Comparison of ENCODE assay signal across 18 cellular contexts in the genomic region with DNA sequence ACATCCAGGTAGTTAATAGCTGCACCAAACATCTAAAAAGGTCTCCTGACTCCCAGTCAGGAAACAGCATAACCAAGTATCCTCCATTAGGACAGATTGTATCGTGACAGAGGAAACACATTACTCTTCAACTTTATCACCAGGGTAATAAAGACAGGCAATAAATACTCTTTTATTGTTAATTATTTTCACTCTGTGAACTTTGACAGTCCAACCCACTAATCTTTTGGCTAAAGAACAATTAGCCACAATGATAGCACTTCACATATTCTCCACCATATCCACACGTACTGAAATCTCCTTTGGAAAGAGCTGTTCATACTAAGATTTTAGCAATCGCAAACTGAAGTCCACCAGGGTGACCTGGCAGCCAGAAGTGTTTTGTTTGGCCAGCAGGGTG. TPM values are rescaled to one million over a fixed set of nuclear protein-coding genes. Genes with fewer than 3 reads are reported as not detected.
DNase-seq lines count a peak whose midpoint lies in the region; ATAC-seq and TF ChIP-seq lines count a peak whose summit lies in the region.
"Had no signal": no experiment of that assay in that cellular context is flagged by ENCODE, and none has a peak within 500 bp of the region (broad histone marks: within the 10 kb centered on the region; RNA-seq: fewer than 3 reads in every experiment).

No MANE protein-coding gene starts in this region.

- peak; percentile 57 for DNase-seq in LoVo (ENCODE audit: low spot score)
- no peak for DNase-seq in choroid plexus epithelial cell (ENCODE audit: low read depth)
- DNase-seq in mesothelial cell of epicardium (ENCODE audit: low spot score in 2 of 2, unreplicated experiment in 2 of 2) = no peak
- no peak for DNase-seq in NCI-H1694 (lab: John Stamatoyannopoulos, UW)
- DNase-seq in activated naive CD4-positive, alpha-beta T cell treated with anti-CD3 and anti-CD28 coated beads, Interleukin-2, amount 10 ng/mL, durations not matched to agents 7 days and 5 days = no peak
- DNase-seq in activated CD8-positive, alpha-beta memory T cell treated with anti-CD3 and anti-CD28 coated beads, Interleukin-2, amount 10 ng/mL, durations not matched to agents 7 days and 5 days = no peak
- DNase-seq: AML-193; CD4-positive, alpha-beta T cell; GF-D8; IMR-90; NCI-H1436 treated with DMSO at 0.1 percent for 48 hours; NCI-H2107; NCI-H226; NCI-H526 treated with DMSO at 0.1 percent for 48 hours; NK-92 treated with Interleukin-12 subunit alpha and Interleukin-12 subunit beta, amount 100 ng/mL, for 24 hours; PC-3 had no signal

- TF ChIP-seq CTCF in choroid plexus epithelial cell (conservative IDR thresholded peaks at IDR 0.05; ENCODE audit: low read depth, low read length) = peak; percentile 19
- TF ChIP-seq CTCF in mesothelial cell of epicardium (IDR thresholded peaks at IDR 0.05; ENCODE audit: unreplicated experiment) = no peak

- H3K36me3 Mint-ChIP-seq in mesothelial cell of epicardium = no peaks in the 10 kb centered on the region
- H3K36me3 Mint-ChIP-seq in activated naive CD4-positive, alpha-beta T cell treated with anti-CD3 and anti-CD28 coated beads, Interleukin-2, amount 10 ng/mL, durations not matched to agents 7 days and 5 days = peaks cover 12% of the 10 kb centered on the region
- peaks cover 7% of the 10 kb centered on the region for H3K36me3 Mint-ChIP-seq in activated CD8-positive, alpha-beta memory T cell treated with anti-CD3 and anti-CD28 coated beads, Interleukin-2, amount 10 ng/mL, durations not matched to agents 7 days and 5 days

- H3K4me3 Mint-ChIP-seq in mesothelial cell of epicardium = no peak overlapping the region
- H3K4me3 Mint-ChIP-seq in activated naive CD4-positive, alpha-beta T cell treated with anti-CD3 and anti-CD28 coated beads, Interleukin-2, amount 10 ng/mL, durations not matched to agents 7 days and 5 days = no peak overlapping the region
- H3K4me3 Mint-ChIP-seq in activated CD8-positive, alpha-beta memory T cell treated with anti-CD3 and anti-CD28 coated beads, Interleukin-2, amount 10 ng/mL, durations not matched to agents 7 days and 5 days = no peak overlapping the region
- H3K4me3 Mint-ChIP-seq: CD4-positive, alpha-beta T cell had no signal

- H3K9me3 Mint-ChIP-seq in mesothelial cell of epicardium = no peaks in the 10 kb centered on the region
- H3K9me3 Mint-ChIP-seq in activated naive CD4-positive, alpha-beta T cell treated with anti-CD3 and anti-CD28 coated beads, Interleukin-2, amount 10 ng/mL, durations not matched to agents 7 days and 5 days = no peaks in the 10 kb centered on the region
- no peaks in the 10 kb centered on the region for H3K9me3 Mint-ChIP-seq in activated CD8-positive, alpha-beta memory T cell treated with anti-CD3 and anti-CD28 coated beads, Interleukin-2, amount 10 ng/mL, durations not matched to agents 7 days and 5 days (ENCODE audit: low read depth)
- H3K9me3 Mint-ChIP-seq: CD4-positive, alpha-beta T cell had no signal

- no peak overlapping the region for H3K4me3 ChIP-seq in choroid plexus epithelial cell (ENCODE audit: low read depth, low read length)

- CTCF ChIA-PET in activated naive CD4-positive, alpha-beta T cell treated with anti-CD3 and anti-CD28 coated beads, Interleukin-2, amount 10 ng/mL, durations not matched to agents 7 days and 5 days (lab: Charles Lee) = interaction anchor here (1.0 kb wide), 1 partner anchor 66 kb away, joined by 3 read pairs; no protein-coding TSS in a partner anchor
- CTCF ChIA-PET in activated CD8-positive, alpha-beta memory T cell treated with anti-CD3 and anti-CD28 coated beads, Interleukin-2, amount 10 ng/mL, durations not matched to agents 7 days and 5 days (lab: Charles Lee) = interaction anchor here (1.0 to 3.2 kb wide), 3 partner anchors 8 to 66 kb away, joined by 3 to 8 read pairs (median 5); a partner anchor contains a TSS

- H3K4me1 Mint-ChIP-seq in mesothelial cell of epicardium = peaks cover 43% of the 10 kb centered on the region
- peaks cover 28% of the 10 kb centered on the region for H3K4me1 Mint-ChIP-seq in activated naive CD4-positive, alpha-beta T cell treated with anti-CD3 and anti-CD28 coated beads, Interleukin-2, amount 10 ng/mL, durations not matched to agents 7 days and 5 days
- H3K4me1 Mint-ChIP-seq in activated CD8-positive, alpha-beta memory T cell treated with anti-CD3 and anti-CD28 coated beads, Interleukin-2, amount 10 ng/mL, durations not matched to agents 7 days and 5 days = peaks cover 44% of the 10 kb centered on the region

- H3K27me3 Mint-ChIP-seq in mesothelial cell of epicardium (ENCODE audit: low read depth) = no peaks in the 10 kb centered on the region
- H3K27me3 Mint-ChIP-seq in activated naive CD4-positive, alpha-beta T cell treated with anti-CD3 and anti-CD28 coated beads, Interleukin-2, amount 10 ng/mL, durations not matched to agents 7 days and 5 days = peaks cover 7% of the 10 kb centered on the region
- H3K27me3 Mint-ChIP-seq in activated CD8-positive, alpha-beta memory T cell treated with anti-CD3 and anti-CD28 coated beads, Interleukin-2, amount 10 ng/mL, durations not matched to agents 7 days and 5 days = no peaks in the 10 kb centered on the region
- H3K27me3 Mint-ChIP-seq: CD4-positive, alpha-beta T cell had no signal

- H3K27ac Mint-ChIP-seq in mesothelial cell of epicardium = peak overlapping the region; percentile 40
- no peak overlapping the region for H3K27ac Mint-ChIP-seq in activated naive CD4-positive, alpha-beta T cell treated with anti-CD3 and anti-CD28 coated beads, Interleukin-2, amount 10 ng/mL, durations not matched to agents 7 days and 5 days
- H3K27ac Mint-ChIP-seq in activated CD8-positive, alpha-beta memory T cell treated with anti-CD3 and anti-CD28 coated beads, Interleukin-2, amount 10 ng/mL, durations not matched to agents 7 days and 5 days = no peak overlapping the region
- H3K27ac Mint-ChIP-seq: CD4-positive, alpha-beta T cell had no signal

- peak; percentile 4 for ATAC-seq in GM19035 (IDR thresholded peaks at IDR 0.05; ENCODE audit: unreplicated experiment)
- ATAC-seq in GM18520 (IDR thresholded peaks at IDR 0.05; ENCODE audit: unreplicated experiment) = no peak
- no peak for ATAC-seq in activated CD8-positive, alpha-beta memory T cell treated with anti-CD3 and anti-CD28 coated beads, Interleukin-2, amount 10 ng/mL, durations not matched to agents 7 days and 5 days
- ATAC-seq: PC-3 had no signal

RNA-seq across cellular contexts. Expression of a gene that starts 46.4 kb away (rescaled TPM):
- total RNA-seq in mesothelial cell of epicardium = 8.1 to 10.5 TPM (median 10.2 TPM) in 3 replicates
- 10 to 100 TPM; 14.1 to 20.8 TPM for total RNA-seq in activated CD8-positive, alpha-beta memory T cell treated with anti-CD3 and anti-CD28 coated beads, Interleukin-2, amount 10 ng/mL, durations not matched to agents 7 days and 5 days
